8 cellular contexts compared by ENCODE assay signal in genomic region chr10:110499796-110500514, GRCh38. TPM values are rescaled to one million over a fixed set of nuclear protein-coding genes. Genes with fewer than 3 reads are reported as not detected.
DNase-seq lines count a peak whose midpoint lies in the region; ATAC-seq, FAIRE-seq and TF ChIP-seq lines count a peak whose summit lies in the region.

No MANE protein-coding gene starts in this region.

- TF ChIP-seq CTCF in esophagus squamous epithelium (IDR thresholded peaks at IDR 0.05) (no peak), prostate gland (IDR thresholded peaks at IDR 0.05) (no peak)

- intact Hi-C loops in esophagus squamous epithelium (cut with DNase I) (loop anchor here (5.0 kb wide), 1 partner anchor 143 kb away; no protein-coding TSS in a partner anchor), prostate gland (cut with DNase I) (loop anchor here (5.0 kb wide), 3 partner anchors 67 to 273 kb away; partner anchors contain the start of gene SMC3)

- DNase-seq in T-helper 17 cell = no peak
- DNase-seq in esophagus squamous epithelium (lab: John Stamatoyannopoulos, UW) = no peak
- DNase-seq in prostate gland (ENCODE audit: low spot score) = no peak
- no peak for DNase-seq in HK-2 (ENCODE audit: unreplicated experiment)
- no peak for DNase-seq in SK-N-DZ (ENCODE audit: low spot score)
- DNase-seq in GM12892 (ENCODE audit: insufficient read length) = no peak

- no peak for FAIRE-seq in GM12892 (lab: Jason Lieb, UNC)

- peak overlapping the region; percentile 73 for H3K4me3 ChIP-seq in GM08714 (ENCODE audit: low read length)
- peak overlapping the region; percentile 59 to 78 (median 70) for H3K4me3 ChIP-seq in esophagus squamous epithelium
- peak overlapping the region in 1 of 2 donors; percentile 52 for H3K4me3 ChIP-seq in prostate gland

- H3K4me3 Mint-ChIP-seq in T-helper 17 cell = peak overlapping the region; percentile 99

- 84 to 86% methylated on average over 9 of the region's 9 CpGs for WGBS in esophagus squamous epithelium, 2 donors
- 91% methylated on average over 9 of the region's 9 CpGs for WGBS in prostate gland

- H3K27me3 ChIP-seq in esophagus squamous epithelium (peaks cover 0 to 9% (median 0%) of the 10 kb centered on the region in 4 donors), prostate gland (replicated peaks; ENCODE audit: insufficient read depth) (no peaks in the 10 kb centered on the region)

- H3K36me3 Mint-ChIP-seq in T-helper 17 cell (ENCODE audit: low read depth) = peaks cover 4% of the 10 kb centered on the region

- H3K36me3 ChIP-seq in esophagus squamous epithelium (no peaks in the 10 kb centered on the region), prostate gland (no peaks in the 10 kb centered on the region)

- H3K27ac ChIP-seq in esophagus squamous epithelium (peak overlapping the region; percentile 84 to 94 (median 91)), prostate gland (peak overlapping the region; percentile 33 to 48)

- H3K9me3 ChIP-seq in T-helper 17 cell (ENCODE audit: control insufficient read depth, low read length, poor library complexity, severe bottlenecking) (no peaks in the 10 kb centered on the region), esophagus squamous epithelium (no peaks in the 10 kb centered on the region), prostate gland (no peaks in the 10 kb centered on the region)

- H3K4me1 Mint-ChIP-seq in T-helper 17 cell = peaks cover 72% of the 10 kb centered on the region

- peak overlapping the region; percentile 97 for H3K27ac Mint-ChIP-seq in T-helper 17 cell

- H3K27me3 Mint-ChIP-seq in T-helper 17 cell = no peaks in the 10 kb centered on the region

- no peak for TF ChIP-seq POLR2A in esophagus squamous epithelium (IDR thresholded peaks at IDR 0.05)
- no peak for TF ChIP-seq POLR2A in prostate gland (IDR thresholded peaks at IDR 0.05)
- TF ChIP-seq POLR2A in GM12892 (IDR thresholded peaks at IDR 0.05; ENCODE audit: low read depth, low read length) = no peak

- ATAC-seq in T-helper 17 cell (no peak), HG02678 (IDR thresholded peaks at IDR 0.05; ENCODE audit: unreplicated experiment) (no peak)

- H3K4me1 ChIP-seq in esophagus squamous epithelium (peaks cover 56 to 88% (median 71%) of the 10 kb centered on the region in 3 donors), prostate gland (replicated peaks) (no peaks in the 10 kb centered on the region)

RNA-seq across cellular contexts. Expression of gene DUSP5, which starts 2.2 kb away (rescaled TPM):
- total RNA-seq in T-helper 17 cell (100 to 1,000 TPM in 1 of 2 donors, 10 to 100 TPM in 1; 91.9 to 147 TPM), esophagus squamous epithelium (10 to 100 TPM; 15.0 to 60.6 (median 47.9) TPM), prostate gland (10 to 100 TPM in 1 of 2 donors, 1 to 10 TPM in 1; 6.9 to 33.1 TPM)
- not detected in 2 replicates for polyA plus RNA-seq in SK-N-DZ (2014; cell fraction: cytosol; rRNA removed)
- polyA plus RNA-seq in SK-N-DZ (2014; cell fraction: nucleus; rRNA removed) = 0.05 TPM in 1 of 2 replicates, not detected in the other
- polyA plus RNA-seq in GM12892 (2012; ENCODE audit: missing spikeins) = 59.6 TPM
